ENCODE assay signal across 29 cellular contexts in genomic region chr21:38561613-38562012, GRCh38.
"Had no signal": no experiment of that assay in that cellular context is flagged by ENCODE, and none has a peak within 500 bp of the region (broad histone marks: within the 10 kb centered on the region; RNA-seq: fewer than 3 reads in every experiment).

No MANE protein-coding gene starts in this region.

- ATAC-seq: left cardiac atrium; left lung; lower lobe of right lung; natural killer cell; sciatic nerve; stimulated activated naive B cell treated with anti-CD40 and anti-IgM and Interleukin-4, amounts not matched to agents 10 μg/mL and 1 μg/mL and 100 μg/mL, for 72 hours; stimulated activated naive CD8-positive, alpha-beta T cell treated with anti-CD3 and anti-CD28 coated beads, Interleukin-15, Interleukin-2, amounts not matched to agents 100 U/mL and 50 U/mL, for 24 hours had no signal

- H3K4me1 ChIP-seq: left lung, lower lobe of right lung, neural progenitor cell, right atrium auricular region, stomach, testis, thyroid gland, upper lobe of left lung, vagina had no signal

- H3K27ac ChIP-seq: left lung, lower lobe of right lung, neural progenitor cell, neutrophil, right atrium auricular region, skin epidermis, stomach, testis, thyroid gland, upper lobe of left lung, vagina had no signal

- DNase-seq: hippocampal formation; kidney glomerular epithelial cell; left cardiac atrium; left lung; lower lobe of right lung; mammary epithelial cell; mesenchymal stem cell; naive B cell; natural killer cell; nephron progenitor cell; occipital lobe; stimulated activated CD4-positive, alpha-beta T cell treated with anti-CD3 and anti-CD28 coated beads, Interleukin-12 subunit alpha, Interleukin-12 subunit beta, amount 100 ng/mL, for 4 hours; stimulated activated CD4-positive, alpha-beta T cell treated with anti-CD3 and anti-CD28 coated beads, Interleukin-15, amount 100 ng/mL, for 24 hours; stimulated activated CD4-positive, alpha-beta T cell treated with anti-CD3 and anti-CD28 coated beads, Interleukin-2, amount 100 ng/mL, for 24 hours; stimulated activated CD4-positive, alpha-beta T cell treated with anti-CD3 and anti-CD28 coated beads, Interleukin-4, amount 100 ng/mL, for 1 hour; stimulated activated naive B cell treated with anti-CD40 and anti-IgM and Interleukin-4, amounts not matched to agents 10 μg/mL and 1 μg/mL and 100 μg/mL, for 72 hours; stimulated activated naive CD8-positive, alpha-beta T cell treated with anti-CD3 and anti-CD28 coated beads, Interleukin-15, Interleukin-2, amounts not matched to agents 100 U/mL and 50 U/mL, for 24 hours; stomach; testis; thyroid gland; transverse colon; upper lobe of left lung had no signal

- FAIRE-seq: keratinocyte had no signal

- H3K4me3 ChIP-seq: left lung, lower lobe of right lung, neural progenitor cell, right atrium auricular region, skin epidermis, stomach, testis, thyroid gland, transverse colon, upper lobe of left lung, vagina had no signal

- H3K36me3 ChIP-seq: left lung, lower lobe of right lung, neural progenitor cell, neutrophil, right atrium auricular region, stomach, thyroid gland, transverse colon, upper lobe of left lung, vagina had no signal

- H3K9me3 ChIP-seq: left lung, lower lobe of right lung, neutrophil, right atrium auricular region, stomach, testis, thyroid gland, transverse colon, upper lobe of left lung, vagina had no signal
